Comparison of ENCODE assay signal across 21 cellular contexts in the genomic region with DNA sequence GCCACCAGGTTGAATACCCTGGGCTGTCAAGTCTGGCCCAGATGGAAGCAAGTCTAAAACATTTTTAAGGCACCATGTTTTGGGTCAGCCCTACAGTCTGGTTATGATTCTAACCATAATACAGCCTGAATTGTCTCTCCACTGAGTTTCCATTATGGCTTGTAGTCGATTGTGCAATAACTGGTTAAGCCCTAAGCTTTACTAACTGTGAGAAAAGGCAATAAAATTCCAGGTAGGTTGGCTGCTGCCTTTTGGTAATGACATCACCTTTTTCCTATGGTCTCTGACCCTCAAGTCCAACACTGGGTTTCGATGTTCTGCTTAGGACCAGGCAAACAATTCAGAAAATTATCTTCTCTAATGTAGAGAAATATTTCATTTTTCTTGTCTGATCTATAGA.
"Had no signal": no experiment of that assay in that cellular context is flagged by ENCODE, and none has a peak within 500 bp of the region (broad histone marks: within the 10 kb centered on the region; RNA-seq: fewer than 3 reads in every experiment).

No MANE protein-coding gene starts in this region.

- H2AFZ ChIP-seq: neural progenitor cell, parathyroid adenoma had no signal

- H3K36me3 ChIP-seq: neural progenitor cell, right atrium auricular region, transverse colon had no signal

- H3K4me3 ChIP-seq: neural progenitor cell, psoas muscle, right atrium auricular region, transverse colon had no signal

- ATAC-seq: activated CD8-positive, alpha-beta memory T cell treated with anti-CD3 and anti-CD28 coated beads, Interleukin-2, amount 10 ng/mL, durations not matched to agents 7 days and 5 days; activated CD8-positive, alpha-beta T cell treated with anti-CD3 and anti-CD28 coated beads, Interleukin-2, amount 10 ng/mL, durations not matched to agents 7 days and 5 days; activated naive CD4-positive, alpha-beta T cell treated with anti-CD3 and anti-CD28 coated beads, Interleukin-2, amount 50 U/mL, for 72 hours; left ventricle myocardium superior; naive thymus-derived CD8-positive, alpha-beta T cell; psoas muscle; stimulated activated naive B cell treated with anti-CD40 and anti-IgM and Interleukin-4, amounts not matched to agents 10 μg/mL and 1 μg/mL and 100 μg/mL, for 72 hours; T-helper 17 cell; WTC11 had no signal

- H3K9ac ChIP-seq: neural progenitor cell, parathyroid adenoma had no signal

- H3K4me2 ChIP-seq: neural progenitor cell had no signal

- H3K27ac ChIP-seq: neural progenitor cell, parathyroid adenoma, psoas muscle, right atrium auricular region, transverse colon had no signal

- H3K9me3 ChIP-seq: psoas muscle, right atrium auricular region, transverse colon had no signal

- H3K4me1 ChIP-seq: neural progenitor cell, parathyroid adenoma, psoas muscle, right atrium auricular region, transverse colon had no signal

- DNase-seq: activated CD4-positive, alpha-beta T cell treated with anti-CD3 and anti-CD28 coated beads for 1 hour; activated CD4-positive, alpha-beta T cell treated with anti-CD3 and anti-CD28 coated beads, Interleukin-2, amount 50 U/mL, for 1 hour; activated CD8-positive, alpha-beta memory T cell treated with anti-CD3 and anti-CD28 coated beads, Interleukin-2, amount 10 ng/mL, durations not matched to agents 7 days and 5 days; activated CD8-positive, alpha-beta T cell treated with anti-CD3 and anti-CD28 coated beads, Interleukin-2, amount 10 ng/mL, durations not matched to agents 7 days and 5 days; activated T-cell treated with anti-CD3 and anti-CD28 coated beads, Interleukin-2, amount 50 U/mL, for 48 hours; effector CD4-positive, alpha-beta T cell; islet precursor cell; left ventricle myocardium superior; naive thymus-derived CD8-positive, alpha-beta T cell; occipital lobe; psoas muscle; stimulated activated CD4-positive, alpha-beta T cell treated with anti-CD3 and anti-CD28 coated beads, Interleukin-15, amount 100 ng/mL, for 24 hours; stimulated activated CD4-positive, alpha-beta T cell treated with anti-CD3 and anti-CD28 coated beads, Interleukin-2, amount 100 ng/mL, for 24 hours; stimulated activated naive B cell treated with anti-CD40 and anti-IgM and Interleukin-4, amounts not matched to agents 10 μg/mL and 1 μg/mL and 100 μg/mL, for 72 hours; T-helper 17 cell; transverse colon had no signal

- H3K27me3 ChIP-seq: neural progenitor cell, right atrium auricular region, transverse colon had no signal
